Comparison of ENCODE assay signal across 25 cellular contexts in the genomic region with DNA sequence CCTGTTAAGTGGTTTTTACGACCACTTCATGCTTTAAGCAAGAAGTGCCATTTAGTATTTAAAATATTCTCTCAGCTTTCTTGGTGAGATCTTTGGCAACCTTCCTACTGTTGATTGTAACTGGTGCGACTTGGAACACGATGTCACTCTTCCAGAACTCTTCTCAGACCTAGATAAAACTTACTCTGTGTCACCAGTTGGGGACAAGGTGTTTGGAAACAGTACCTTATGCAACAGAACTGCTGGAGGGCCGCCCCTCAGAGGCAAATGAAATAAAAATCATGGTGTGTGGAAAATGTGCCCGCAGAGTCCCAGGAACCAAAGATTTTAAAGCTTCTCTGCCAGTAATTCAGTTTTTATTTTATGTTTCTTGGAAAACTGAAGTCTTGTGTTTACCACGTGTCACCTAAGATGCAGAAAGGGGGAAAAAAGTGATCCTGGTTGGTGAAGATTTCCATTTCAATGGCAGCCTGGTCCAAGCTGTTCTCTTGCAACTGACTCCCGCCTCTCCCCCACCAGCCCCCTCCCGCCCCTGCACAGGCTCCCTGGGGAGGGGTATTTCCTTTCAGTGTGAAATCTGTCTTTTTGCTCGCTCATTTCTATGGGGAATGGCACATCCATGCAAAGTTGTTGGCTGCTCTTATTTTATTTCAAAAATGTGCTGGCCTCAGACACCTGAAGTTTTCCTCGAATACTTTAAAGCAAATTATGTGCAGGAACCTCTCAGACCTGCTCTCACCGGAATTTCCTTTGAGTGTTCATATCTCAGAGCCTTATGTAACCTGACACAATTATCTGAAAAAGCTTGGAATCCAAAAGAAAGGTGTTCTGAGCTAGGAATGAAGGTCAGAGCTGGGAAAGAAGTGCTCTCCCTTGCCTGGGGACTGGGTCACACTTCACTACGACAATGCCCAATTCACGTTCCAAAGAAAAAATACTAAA. TPM values are rescaled to one million over a fixed set of nuclear protein-coding genes. Genes with fewer than 3 reads are reported as not detected.
DNase-seq lines count a peak whose midpoint lies in the region; ATAC-seq and TF ChIP-seq lines count a peak whose summit lies in the region.
"Had no signal": no experiment of that assay in that cellular context is flagged by ENCODE, and none has a peak within 500 bp of the region (broad histone marks: within the 10 kb centered on the region; RNA-seq: fewer than 3 reads in every experiment).

No MANE protein-coding gene starts in this region.

- H3K27ac Mint-ChIP-seq in GM23338 (peak overlapping the region; percentile 91), Calu3 (ENCODE audit: unreplicated experiment) (no peak overlapping the region)
- H3K27ac Mint-ChIP-seq: activated CD4-positive, alpha-beta T cell treated with anti-CD3 and anti-CD28 coated beads for 36 hours; activated CD8-positive, alpha-beta memory T cell treated with anti-CD3 and anti-CD28 coated beads, Interleukin-2, amount 10 ng/mL, durations not matched to agents 7 days and 5 days; activated naive CD8-positive, alpha-beta T cell treated with anti-CD3 and anti-CD28 coated beads, Interleukin-2, amount 10 ng/mL, durations not matched to agents 7 days and 5 days; activated T-helper 17 cell treated with anti-CD3 and anti-CD28 coated beads, Interleukin-2, amount 50 U/mL, for 72 hours; dendritic cell treated with granulocyte-macrophage colony-stimulating factor and Interleukin-4, amounts not matched to agents 40 ng/mL and 50 ng/mL, for 4 days; stimulated activated naive B cell treated with anti-CD40 and anti-IgM and Interleukin-4, amounts not matched to agents 10 μg/mL and 1 μg/mL and 100 μg/mL, for 72 hours had no signal

- peaks cover 4% of the 10 kb centered on the region; the same call in 2 of the 3 replicates for H3K36me3 Mint-ChIP-seq in GM23338 (ENCODE audit: low read depth)
- peaks cover 4% of the 10 kb centered on the region for H3K36me3 Mint-ChIP-seq in Calu3 (ENCODE audit: insufficient read depth, unreplicated experiment)
- H3K36me3 Mint-ChIP-seq: activated CD8-positive, alpha-beta memory T cell treated with anti-CD3 and anti-CD28 coated beads, Interleukin-2, amount 10 ng/mL, durations not matched to agents 7 days and 5 days; activated naive CD8-positive, alpha-beta T cell treated with anti-CD3 and anti-CD28 coated beads, Interleukin-2, amount 10 ng/mL, durations not matched to agents 7 days and 5 days; stimulated activated naive B cell treated with anti-CD40 and anti-IgM and Interleukin-4, amounts not matched to agents 10 μg/mL and 1 μg/mL and 100 μg/mL, for 72 hours had no signal

- CTCF ChIA-PET in Calu3 (lab: Charles Lee): interaction anchor here (0.5 kb wide), 2 partner anchors 28 to 197 kb away, joined by 3 read pairs; no protein-coding TSS in a partner anchor

- H3K36me3 ChIP-seq in GM23338 (ENCODE audit: insufficient read depth) (no peaks in the 10 kb centered on the region), SK-N-MC (ENCODE audit: insufficient read depth, low read length) (no peaks in the 10 kb centered on the region), prostate gland (no peaks in the 10 kb centered on the region), colonic mucosa (no peaks in the 10 kb centered on the region)
- H3K36me3 ChIP-seq: breast epithelium, left ventricle myocardium inferior, sigmoid colon had no signal

- intact Hi-C loops in prostate gland (cut with DNase I) (no loop called here), Calu3 (cut with micrococcal nuclease; ENCODE audit: unreplicated experiment) (no loop called here), colonic mucosa (cut with DNase I) (no loop called here)

- H3K27me3 Mint-ChIP-seq in GM23338 (ENCODE audit: insufficient read depth, low read depth, poor library complexity) (peaks cover 35% of the 10 kb centered on the region), Calu3 (ENCODE audit: unreplicated experiment) (peaks cover 32% of the 10 kb centered on the region)

- H3K4me2 ChIP-seq in GM23338: peak overlapping the region; percentile 76

- WGBS in prostate gland: 21% methylated on average over 13 of the region's 13 CpGs

- H3K9ac ChIP-seq in SK-N-MC (ENCODE audit: insufficient read length): no peak overlapping the region
- no peak overlapping the region for H3K9ac ChIP-seq in colonic mucosa (ENCODE audit: low read depth in 2 of 2, low read length in 2 of 2)

- DNase-seq in GM23338 (ENCODE audit: low spot score): peak; percentile 72
- DNase-seq in SK-N-MC (ENCODE audit: low read depth, low spot score): no peak
- DNase-seq in prostate gland (ENCODE audit: low spot score): peak; percentile 55
- no peak for DNase-seq in NCI-H526 treated with DMSO at 0.1 percent for 48 hours (lab: John Stamatoyannopoulos, UW)
- DNase-seq in Calu3: no peak
- DNase-seq in colonic mucosa: no peak
- DNase-seq: activated CD4-positive, alpha-beta T cell treated with anti-CD3 and anti-CD28 coated beads for 36 hours; activated CD8-positive, alpha-beta memory T cell treated with anti-CD3 and anti-CD28 coated beads, Interleukin-2, amount 10 ng/mL, durations not matched to agents 7 days and 5 days; activated naive CD8-positive, alpha-beta T cell treated with anti-CD3 and anti-CD28 coated beads, Interleukin-2, amount 10 ng/mL, durations not matched to agents 7 days and 5 days; foreskin keratinocyte; hippocampal formation; left ventricle myocardium inferior; MV-4-11; NCI-H2029; NCI-H510A; nucleus accumbens; sigmoid colon; stimulated activated naive B cell treated with anti-CD40 and anti-IgM and Interleukin-4, amounts not matched to agents 10 μg/mL and 1 μg/mL and 100 μg/mL, for 72 hours had no signal

- no peaks in the 10 kb centered on the region for H3K9me3 ChIP-seq in SK-N-MC (ENCODE audit: low read depth, low read length)
- no peaks in the 10 kb centered on the region for H3K9me3 ChIP-seq in iPS-18c (ENCODE audit: control insufficient read depth, insufficient read depth, low read length)
- no peaks in the 10 kb centered on the region for H3K9me3 ChIP-seq in prostate gland
- no peaks in the 10 kb centered on the region for H3K9me3 ChIP-seq in colonic mucosa
- H3K9me3 ChIP-seq: breast epithelium, left ventricle myocardium inferior, sigmoid colon had no signal

- H3K9me2 ChIP-seq in GM23338 (ENCODE audit: insufficient read depth): no peaks in the 10 kb centered on the region

- no peaks in the 10 kb centered on the region for H3K79me2 ChIP-seq in GM23338 (replicated peaks; ENCODE audit: insufficient read depth)

- H3K4me3 ChIP-seq in GM23338 (peak overlapping the region; percentile 42), SK-N-MC (peak overlapping the region; percentile 64), iPS-18c (ENCODE audit: insufficient read depth, low read depth, low read length) (peak overlapping the region; percentile 20; the same call in 1 of the 2 replicates), prostate gland (no peak overlapping the region), colonic mucosa (no peak overlapping the region)
- H3K4me3 ChIP-seq: breast epithelium, left ventricle myocardium inferior, sigmoid colon had no signal

- H3K4me1 Mint-ChIP-seq in GM23338 (peaks cover 63% of the 10 kb centered on the region), Calu3 (ENCODE audit: low read depth, unreplicated experiment) (peaks cover 21% of the 10 kb centered on the region)
- H3K4me1 Mint-ChIP-seq: activated CD4-positive, alpha-beta T cell treated with anti-CD3 and anti-CD28 coated beads for 36 hours; activated CD8-positive, alpha-beta memory T cell treated with anti-CD3 and anti-CD28 coated beads, Interleukin-2, amount 10 ng/mL, durations not matched to agents 7 days and 5 days; activated naive CD8-positive, alpha-beta T cell treated with anti-CD3 and anti-CD28 coated beads, Interleukin-2, amount 10 ng/mL, durations not matched to agents 7 days and 5 days; activated T-helper 17 cell treated with anti-CD3 and anti-CD28 coated beads, Interleukin-2, amount 50 U/mL, for 72 hours had no signal

- H2AFZ ChIP-seq in GM23338: no peak overlapping the region

- H3K4me3 Mint-ChIP-seq in GM23338 (peak overlapping the region; percentile 58), Calu3 (ENCODE audit: low read depth, unreplicated experiment) (no peak overlapping the region)
- H3K4me3 Mint-ChIP-seq: activated CD4-positive, alpha-beta T cell treated with anti-CD3 and anti-CD28 coated beads for 36 hours; activated CD8-positive, alpha-beta memory T cell treated with anti-CD3 and anti-CD28 coated beads, Interleukin-2, amount 10 ng/mL, durations not matched to agents 7 days and 5 days; activated naive CD8-positive, alpha-beta T cell treated with anti-CD3 and anti-CD28 coated beads, Interleukin-2, amount 10 ng/mL, durations not matched to agents 7 days and 5 days; activated T-helper 17 cell treated with anti-CD3 and anti-CD28 coated beads, Interleukin-2, amount 50 U/mL, for 72 hours; dendritic cell treated with granulocyte-macrophage colony-stimulating factor and Interleukin-4, amounts not matched to agents 40 ng/mL and 50 ng/mL, for 4 days; stimulated activated naive B cell treated with anti-CD40 and anti-IgM and Interleukin-4, amounts not matched to agents 10 μg/mL and 1 μg/mL and 100 μg/mL, for 72 hours had no signal

- no TSS peak for BruUV-seq in Calu3 (replicated peaks; lab: Mats Ljungman, UMichigan)

- peaks cover 3% of the 10 kb centered on the region; the same call in 2 of the 3 replicates for H3K9me3 Mint-ChIP-seq in GM23338
- H3K9me3 Mint-ChIP-seq in Calu3 (ENCODE audit: low read depth, unreplicated experiment): no peaks in the 10 kb centered on the region
- H3K9me3 Mint-ChIP-seq: activated naive CD8-positive, alpha-beta T cell treated with anti-CD3 and anti-CD28 coated beads, Interleukin-2, amount 10 ng/mL, durations not matched to agents 7 days and 5 days; activated T-helper 17 cell treated with anti-CD3 and anti-CD28 coated beads, Interleukin-2, amount 50 U/mL, for 72 hours; dendritic cell treated with granulocyte-macrophage colony-stimulating factor and Interleukin-4, amounts not matched to agents 40 ng/mL and 50 ng/mL, for 4 days; stimulated activated naive B cell treated with anti-CD40 and anti-IgM and Interleukin-4, amounts not matched to agents 10 μg/mL and 1 μg/mL and 100 μg/mL, for 72 hours had no signal

- H3F3A ChIP-seq in GM23338 (replicated peaks; ENCODE audit: low read depth): peaks cover 11% of the 10 kb centered on the region; the same call in 1 of the 2 replicates

- TF ChIP-seq POLR2A in prostate gland (IDR thresholded peaks at IDR 0.05): no peak

- H3K4me1 ChIP-seq in GM23338 (ENCODE audit: insufficient read depth): peaks cover 55% of the 10 kb centered on the region
- H3K4me1 ChIP-seq in prostate gland (replicated peaks): peaks cover 6% of the 10 kb centered on the region
- peaks cover 3% of the 10 kb centered on the region for H3K4me1 ChIP-seq in colonic mucosa
- H3K4me1 ChIP-seq: foreskin keratinocyte had no signal

- no peak for TF ChIP-seq CTCF in GM23338 (conservative IDR thresholded peaks at IDR 0.05; ENCODE audit: low read depth in 2 of 2)
- TF ChIP-seq CTCF in prostate gland (IDR thresholded peaks at IDR 0.05): no peak
- no peak for TF ChIP-seq CTCF in Calu3 (IDR thresholded peaks at IDR 0.05; ENCODE audit: unreplicated experiment)
- no peak for TF ChIP-seq CTCF in colonic mucosa (IDR thresholded peaks at IDR 0.05)

- H3K27ac ChIP-seq in GM23338 (ENCODE audit: low read depth) (peak overlapping the region; percentile 97), SK-N-MC (peak overlapping the region; percentile 92), prostate gland (peak overlapping the region in 1 of 2 donors; percentile 48), colonic mucosa (no peak overlapping the region)
- H3K27ac ChIP-seq: epithelial cell of prostate, foreskin keratinocyte, left ventricle myocardium inferior, sigmoid colon had no signal

- ATAC-seq in GM23338 (peak; percentile 47), GM21390 (IDR thresholded peaks at IDR 0.05; ENCODE audit: unreplicated experiment) (no peak)
- ATAC-seq: activated CD4-positive, alpha-beta T cell treated with anti-CD3 and anti-CD28 coated beads for 36 hours; activated CD8-positive, alpha-beta memory T cell treated with anti-CD3 and anti-CD28 coated beads, Interleukin-2, amount 10 ng/mL, durations not matched to agents 7 days and 5 days; activated T-helper 17 cell treated with anti-CD3 and anti-CD28 coated beads, Interleukin-2, amount 50 U/mL, for 72 hours; foreskin keratinocyte; stimulated activated naive B cell treated with anti-CD40 and anti-IgM and Interleukin-4, amounts not matched to agents 10 μg/mL and 1 μg/mL and 100 μg/mL, for 72 hours had no signal

- H3K27me3 ChIP-seq in GM23338 (ENCODE audit: insufficient read depth): peaks cover 6% of the 10 kb centered on the region; the same call in 1 of the 2 replicates
- H3K27me3 ChIP-seq in prostate gland (replicated peaks; ENCODE audit: insufficient read depth): no peaks in the 10 kb centered on the region
- H3K27me3 ChIP-seq in colonic mucosa: no peaks in the 10 kb centered on the region
- H3K27me3 ChIP-seq: breast epithelium had no signal

- H4K20me1 ChIP-seq in GM23338 (replicated peaks; ENCODE audit: insufficient read depth): no peaks in the 10 kb centered on the region

RNA-seq across cellular contexts. Expression of gene HSD11B2, which starts 7.0 kb away (rescaled TPM):
- 23.0 and 25.1 TPM in 2 replicates for total RNA-seq in GM23338 (2014; rRNA removed; shearing (Covaris generic))
- 14.8 and 16.6 TPM in 2 replicates for polyA plus RNA-seq in GM23338 (2016; fragmentation: Nextera tagmentation; extraction: Ambion mirVana)
- total RNA-seq in prostate gland: 10 to 100 TPM; 11.4 to 35.6 TPM
- 10.2 and 10.8 TPM in 2 replicates for total RNA-seq in Calu3 (2022)
- total RNA-seq in colonic mucosa: 100 to 1,000 TPM; 348 to 378 TPM
- total RNA-seq: activated naive CD8-positive, alpha-beta T cell treated with anti-CD3 and anti-CD28 coated beads, Interleukin-2, amount 10 ng/mL, durations not matched to agents 7 days and 5 days had no signal

RNA-seq across cellular contexts. Expression of gene ZDHHC1, which starts 7.6 kb away (rescaled TPM):
- total RNA-seq in GM23338 (2014; rRNA removed; shearing (Covaris generic)): 2.3 and 2.7 TPM in 2 replicates
- polyA plus RNA-seq in GM23338 (2016; fragmentation: Nextera tagmentation; extraction: Ambion mirVana): 1.4 and 1.6 TPM in 2 replicates
- total RNA-seq in prostate gland (10 to 100 TPM; 20.3 to 69.8 TPM), Calu3 (2022) (22.6 and 24.4 TPM in 2 replicates), colonic mucosa (1 to 10 TPM; 7.9 to 8.7 TPM)

RNA-seq across cellular contexts. Expression of gene TPPP3, which starts 30.6 kb away (rescaled TPM):
- total RNA-seq in GM23338 (2014; rRNA removed; shearing (Covaris generic)): 0.28 TPM in 1 of 2 replicates, not detected in the other
- 0.26 and 1.3 TPM in 2 replicates for polyA plus RNA-seq in GM23338 (2016; fragmentation: Nextera tagmentation; extraction: Ambion mirVana)
- total RNA-seq in prostate gland: 1 to 10 TPM; 3.4 to 10.0 TPM
- total RNA-seq in Calu3 (2022): 8.5 and 8.8 TPM in 2 replicates
- total RNA-seq in colonic mucosa: 10 to 100 TPM in 1 of 2 donors, 1 to 10 TPM in 1; 3.7 to 12.3 TPM
- total RNA-seq: activated CD4-positive, alpha-beta T cell treated with anti-CD3 and anti-CD28 coated beads for 36 hours; activated CD8-positive, alpha-beta memory T cell treated with anti-CD3 and anti-CD28 coated beads, Interleukin-2, amount 10 ng/mL, durations not matched to agents 7 days and 5 days; activated naive CD8-positive, alpha-beta T cell treated with anti-CD3 and anti-CD28 coated beads, Interleukin-2, amount 10 ng/mL, durations not matched to agents 7 days and 5 days had no signal

RNA-seq across cellular contexts. Expression of gene ATP6V0D1, which starts 57.1 kb away (rescaled TPM):
- 68.7 and 69.4 TPM in 2 replicates for total RNA-seq in GM23338 (2014; rRNA removed; shearing (Covaris generic))
- polyA plus RNA-seq in GM23338 (2016; fragmentation: Nextera tagmentation; extraction: Ambion mirVana): 19.5 and 20.6 TPM in 2 replicates
- total RNA-seq in prostate gland (100 to 1,000 TPM in 1 of 2 donors, 10 to 100 TPM in 1; 98.3 to 138 TPM), Calu3 (2022) (85.3 and 91.0 TPM in 2 replicates), colonic mucosa (100 to 1,000 TPM; 194 to 195 TPM)

RNA-seq across cellular contexts. Expression of gene AGRP, which starts 59.4 kb away (rescaled TPM):
- not detected in 2 replicates for total RNA-seq in GM23338 (2014; rRNA removed; shearing (Covaris generic))
- polyA plus RNA-seq in GM23338 (2016; fragmentation: Nextera tagmentation; extraction: Ambion mirVana): not detected in 2 replicates
- total RNA-seq in prostate gland: 1 to 10 TPM in 1 of 2 donors, not detected in 1; 1.5 TPM
- not detected in 2 replicates for total RNA-seq in Calu3 (2022)
- not detected for total RNA-seq in colonic mucosa
- total RNA-seq: activated CD4-positive, alpha-beta T cell treated with anti-CD3 and anti-CD28 coated beads for 36 hours; activated CD8-positive, alpha-beta memory T cell treated with anti-CD3 and anti-CD28 coated beads, Interleukin-2, amount 10 ng/mL, durations not matched to agents 7 days and 5 days; activated naive CD8-positive, alpha-beta T cell treated with anti-CD3 and anti-CD28 coated beads, Interleukin-2, amount 10 ng/mL, durations not matched to agents 7 days and 5 days; activated T-helper 17 cell treated with anti-CD3 and anti-CD28 coated beads, Interleukin-2, amount 50 U/mL, for 72 hours; breast epithelium; foreskin keratinocyte; left ventricle myocardium inferior; mucosa of gallbladder; sigmoid colon had no signal
- polyA plus RNA-seq: foreskin keratinocyte, sigmoid colon had no signal

Comparison
In these comparisons a context has a peak if more than half of its experiments do, and no peak if none do; other contexts are left out.
1. DNase-seq: peak in GM23338 (single experiment) and prostate gland (single experiment); none in SK-N-MC (single experiment), NCI-H526 treated with DMSO at 0.1 percent for 48 hours (single experiment), Calu3 (single experiment) and colonic mucosa (single experiment).
2. H3K4me3 ChIP-seq: peak in GM23338 (single experiment), SK-N-MC (single experiment) and iPS-18c (single experiment); none in prostate gland (0 of 2) and colonic mucosa (single experiment).
3. RNA of gene HSD11B2, which starts 7.0 kb away (total RNA-seq): 348 to 378 TPM in colonic mucosa; 11.4 to 35.6 TPM in prostate gland, 23.0 to 25.1 TPM in GM23338 and 10.2 to 10.8 TPM in Calu3; every median in the first group is over 4 times any median in the second.